Comparison of ENCODE assay signal across 25 cellular contexts in the genomic region with DNA sequence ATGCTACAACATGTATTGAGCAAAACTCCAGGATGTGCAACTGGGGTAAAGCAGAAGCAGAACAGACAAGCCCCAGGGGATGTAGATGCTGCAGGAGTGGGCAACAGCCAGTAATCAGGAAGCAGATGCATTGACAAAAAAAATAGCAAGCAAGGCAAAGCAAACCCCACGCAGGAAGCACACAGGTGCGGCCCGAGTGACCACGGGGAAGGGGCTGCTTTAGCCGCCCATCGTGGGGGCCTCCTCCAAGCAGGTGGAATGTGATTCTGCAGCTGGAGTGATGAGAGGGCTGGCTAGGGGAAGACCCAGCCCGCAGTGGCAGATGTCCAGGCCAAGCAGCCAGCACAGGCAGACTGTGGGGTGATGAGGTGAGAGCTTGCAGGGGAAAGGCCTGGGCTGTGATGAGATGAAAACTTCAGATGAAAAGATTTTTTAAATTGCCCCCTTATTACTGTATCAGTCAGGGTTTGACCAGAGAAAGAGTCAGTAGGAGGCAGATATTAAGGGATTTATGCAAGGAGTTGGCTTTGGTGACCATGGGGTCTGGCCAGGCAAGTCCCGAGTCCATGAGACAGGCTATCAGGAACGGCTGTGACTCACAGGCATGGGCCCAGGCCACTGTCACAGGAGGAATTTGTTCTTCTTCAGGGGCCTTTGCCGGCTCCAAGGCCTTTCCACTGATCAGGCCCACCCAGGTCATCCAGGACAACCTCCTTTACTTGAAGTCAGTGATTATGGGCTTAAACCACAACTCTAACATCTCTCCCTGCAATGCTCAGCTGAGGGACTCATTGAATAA.
DNase-seq lines count a peak whose midpoint lies in the region; ATAC-seq, FAIRE-seq and TF ChIP-seq lines count a peak whose summit lies in the region.
"Had no signal": no experiment of that assay in that cellular context is flagged by ENCODE, and none has a peak within 500 bp of the region (broad histone marks: within the 10 kb centered on the region; RNA-seq: fewer than 3 reads in every experiment).

No MANE protein-coding gene starts in this region.

- no peak for ATAC-seq in SK-N-SH treated with all-trans-retinoic acid at 6 μM for 48 hours
- no peak for ATAC-seq in T-helper 17 cell
- no peak for ATAC-seq in pancreas
- ATAC-seq: activated T-cell treated with anti-CD3 and anti-CD28 coated beads, Interleukin-2, amount 50 U/mL, for 72 hours had no signal

- 88% methylated on average over 10 of the region's 10 CpGs for WGBS in SK-N-SH (ENCODE audit: low lambda C conversion rate)
- 43 to 59% methylated on average over 10 of the region's 10 CpGs for WGBS in pancreas, 2 donors

- no peaks in the 10 kb centered on the region for H3K27me3 ChIP-seq in SK-N-SH (ENCODE audit: insufficient read depth)
- no peaks in the 10 kb centered on the region for H3K27me3 ChIP-seq in pancreas
- H3K27me3 ChIP-seq: Peyer's patch had no signal

- H3K9me3 ChIP-seq in SK-N-SH (no peaks in the 10 kb centered on the region), T-helper 17 cell (ENCODE audit: control insufficient read depth, low read length, poor library complexity, severe bottlenecking) (no peaks in the 10 kb centered on the region), pancreas (no peaks in the 10 kb centered on the region)
- H3K9me3 ChIP-seq: Peyer's patch, prostate gland had no signal

- peaks cover 12% of the 10 kb centered on the region for H3F3A ChIP-seq in SK-N-SH (replicated peaks; ENCODE audit: insufficient read depth)

- 0 out of 2 replicates have a peak, but pooled peaks have one; percentile 15 for TF ChIP-seq RAD21 in SK-N-SH (IDR thresholded peaks at IDR 0.05; ENCODE audit: low read length)

- intact Hi-C loops in pancreas (cut with DNase I), result no loop called here

- no peaks in the 10 kb centered on the region for H4K20me1 ChIP-seq in SK-N-SH (ENCODE audit: insufficient read depth)

- no peaks in the 10 kb centered on the region for H3K79me2 ChIP-seq in SK-N-SH (ENCODE audit: insufficient read depth)

- CTCF ChIA-PET in SK-N-SH (lab: Yijun Ruan, JAX), result interaction anchor here (0.6 kb wide), 1 partner anchor 878 kb away, joined by 3 read pairs; no protein-coding TSS in a partner anchor

- H3K4me2 ChIP-seq in SK-N-SH, result no peak overlapping the region

- no peak overlapping the region for H3K27ac Mint-ChIP-seq in T-helper 17 cell
- no peak overlapping the region for H3K27ac Mint-ChIP-seq in type B pancreatic cell
- H3K27ac Mint-ChIP-seq in HFFc6, result no peak overlapping the region
- H3K27ac Mint-ChIP-seq: activated naive CD4-positive, alpha-beta T cell treated with anti-CD3 and anti-CD28 coated beads, Interleukin-2, amount 50 U/mL, for 24 hours; activated T-cell treated with anti-CD3 and anti-CD28 coated beads, Interleukin-2, amount 50 U/mL, for 72 hours; CD8-positive, alpha-beta memory T cell; dendritic cell treated with granulocyte-macrophage colony-stimulating factor and Interleukin-4, amounts not matched to agents 40 ng/mL and 50 ng/mL, for 4 days; T-helper 2 cell treated with Interferon-gamma antibody and Interleukin-4, amounts not matched to agents 5 μg/mL and 100 μg/mL, for 36 hours had no signal

- peak in 1 of 2 experiments; percentile 17; a peak in 1 of 4 replicates for TF ChIP-seq EP300 in SK-N-SH (IDR thresholded peaks at IDR 0.05; ENCODE audit: borderline replicate concordance in 1 of 2, low read depth in 1 of 2, low read length in 1 of 2)

- H3K4me1 ChIP-seq in SK-N-SH (ENCODE audit: control insufficient read depth in 1 of 2, insufficient read depth in 2 of 2, low read depth in 1 of 2, low read length in 1 of 2) (peaks cover 12 to 48% of the 10 kb centered on the region in 2 experiments; a peak in 3 of 4 replicates), pancreas (peaks cover 0 to 7% (median 6%) of the 10 kb centered on the region in 3 donors)
- H3K4me1 ChIP-seq: Peyer's patch had no signal

- H3K9me3 Mint-ChIP-seq in type B pancreatic cell, result no peaks in the 10 kb centered on the region
- H3K9me3 Mint-ChIP-seq in HFFc6, result peaks cover under 1% of the 10 kb centered on the region; the same call in 1 of the 2 replicates
- H3K9me3 Mint-ChIP-seq: activated naive CD4-positive, alpha-beta T cell treated with anti-CD3 and anti-CD28 coated beads, Interleukin-2, amount 50 U/mL, for 24 hours; activated T-cell treated with anti-CD3 and anti-CD28 coated beads, Interleukin-2, amount 50 U/mL, for 72 hours; CD8-positive, alpha-beta memory T cell; dendritic cell treated with granulocyte-macrophage colony-stimulating factor and Interleukin-4, amounts not matched to agents 40 ng/mL and 50 ng/mL, for 4 days; T-helper 2 cell treated with Interferon-gamma antibody and Interleukin-4, amounts not matched to agents 5 μg/mL and 100 μg/mL, for 36 hours had no signal

- H3K9me2 ChIP-seq in SK-N-SH, result no peaks in the 10 kb centered on the region

- POLR2A ChIA-PET in SK-N-SH (lab: Yijun Ruan, JAX), result interaction anchor here (0.6 kb wide), 1 partner anchor 27 kb away, joined by 3 read pairs; no protein-coding TSS in a partner anchor

- no peak for TF ChIP-seq CTCF in SK-N-SH (IDR thresholded peaks at IDR 0.05)
- TF ChIP-seq CTCF in pancreas (IDR thresholded peaks at IDR 0.05), result no peak
- no peak for TF ChIP-seq CTCF in type B pancreatic cell (conservative IDR thresholded peaks at IDR 0.05)
- TF ChIP-seq CTCF in HFFc6 (IDR thresholded peaks at IDR 0.05), result no peak

- H3K4me3 ChIP-seq in SK-N-SH (ENCODE audit: low read depth in 2 of 2, low read length in 1 of 2) (no peak overlapping the region), pancreas (no peak overlapping the region)
- H3K4me3 ChIP-seq: Peyer's patch, prostate gland, SK-N-MC had no signal

- H3K27ac ChIP-seq in SK-N-SH (ENCODE audit: low read depth in 2 of 2, low read length in 1 of 2), result peak overlapping the region in 1 of 2 experiments; percentile 97; a peak in 2 of 4 replicates
- H3K27ac ChIP-seq in pancreas, result peak overlapping the region; percentile 35 to 86 (median 62)
- H3K27ac ChIP-seq: Peyer's patch, prostate gland, SK-N-MC had no signal

- H3K4me3 Mint-ChIP-seq in T-helper 17 cell (peak overlapping the region; percentile 47), type B pancreatic cell (no peak overlapping the region), HFFc6 (no peak overlapping the region)
- H3K4me3 Mint-ChIP-seq: activated naive CD4-positive, alpha-beta T cell treated with anti-CD3 and anti-CD28 coated beads, Interleukin-2, amount 50 U/mL, for 24 hours; activated T-cell treated with anti-CD3 and anti-CD28 coated beads, Interleukin-2, amount 50 U/mL, for 72 hours; CD8-positive, alpha-beta memory T cell; dendritic cell treated with granulocyte-macrophage colony-stimulating factor and Interleukin-4, amounts not matched to agents 40 ng/mL and 50 ng/mL, for 4 days; T-helper 2 cell treated with Interferon-gamma antibody and Interleukin-4, amounts not matched to agents 5 μg/mL and 100 μg/mL, for 36 hours had no signal

- H3K27me3 Mint-ChIP-seq in T-helper 17 cell (peaks cover 43% of the 10 kb centered on the region), type B pancreatic cell (peaks cover 31% of the 10 kb centered on the region), HFFc6 (ENCODE audit: insufficient read depth) (peaks cover 1% of the 10 kb centered on the region; the same call in 1 of the 2 replicates)

- no peak overlapping the region for H2AFZ ChIP-seq in SK-N-SH (ENCODE audit: low read depth)

- FAIRE-seq in pancreas (lab: Jason Lieb, UNC), result no peak
- FAIRE-seq: G401.6, kidney had no signal

- H3K9ac ChIP-seq in SK-N-SH, result no peak overlapping the region

- H3K36me3 Mint-ChIP-seq in T-helper 17 cell (ENCODE audit: low read depth) (no peaks in the 10 kb centered on the region), type B pancreatic cell (no peaks in the 10 kb centered on the region), HFFc6 (ENCODE audit: low read depth) (peaks cover under 1% of the 10 kb centered on the region; the same call in 1 of the 2 replicates)
- H3K36me3 Mint-ChIP-seq: activated naive CD4-positive, alpha-beta T cell treated with anti-CD3 and anti-CD28 coated beads, Interleukin-2, amount 50 U/mL, for 24 hours; CD8-positive, alpha-beta memory T cell had no signal

- no peaks in the 10 kb centered on the region for H3K4me1 Mint-ChIP-seq in T-helper 17 cell
- peaks cover 8% of the 10 kb centered on the region for H3K4me1 Mint-ChIP-seq in type B pancreatic cell (ENCODE audit: unreplicated experiment)
- peaks cover 61% of the 10 kb centered on the region for H3K4me1 Mint-ChIP-seq in HFFc6 (ENCODE audit: low read depth)
- H3K4me1 Mint-ChIP-seq: activated naive CD4-positive, alpha-beta T cell treated with anti-CD3 and anti-CD28 coated beads, Interleukin-2, amount 50 U/mL, for 24 hours; CD8-positive, alpha-beta memory T cell had no signal

- peak; percentile 72 for DNase-seq in SK-N-SH
- no peak for DNase-seq in T-helper 17 cell
- peak in 1 of 6 donors; percentile 12 for DNase-seq in pancreas
- peak; percentile 59 for DNase-seq in type B pancreatic cell (ENCODE audit: extremely low spot score, unreplicated experiment)
- DNase-seq in HFFc6, result no peak
- DNase-seq in NCI-H187 (lab: John Stamatoyannopoulos, UW), result no peak
- DNase-seq in inferior parietal cortex (ENCODE audit: extremely low spot score), result no peak
- DNase-seq: 8988T; activated T-cell treated with anti-CD3 and anti-CD28 coated beads, Interleukin-2, amount 50 U/mL, for 72 hours; CD8-positive, alpha-beta memory T cell; DMS53; KBM-7; NCI-H1436 treated with DMSO at 0.1 percent for 48 hours; NCI-H510A treated with DMSO at 0.1 percent for 48 hours; stimulated activated CD4-positive, alpha-beta T cell treated with anti-CD3 and anti-CD28 coated beads, Interleukin-4, amount 100 ng/mL, for 1 hour; stimulated activated naive CD4-positive, alpha-beta T cell treated with Interleukin-2 at 50 U/mL for 16 hours had no signal

- H3K36me3 ChIP-seq in SK-N-SH (replicated peaks in 1 of 2; ENCODE audit: control insufficient read depth in 1 of 2, insufficient read depth in 2 of 2, low read length in 1 of 2), result no peaks in the 10 kb centered on the region
- H3K36me3 ChIP-seq in pancreas, result no peaks in the 10 kb centered on the region
- H3K36me3 ChIP-seq: Peyer's patch, prostate gland had no signal

TF ChIP-seq in SK-N-SH, 30 proteins besides CTCF, POLR2A, EP300 and RAD21 (continues in another document):
- TF ChIP-seq POLR2AphosphoS5 (IDR thresholded peaks at IDR 0.05; ENCODE audit: low read depth, low read length) (no peak), MXI1 (IDR thresholded peaks at IDR 0.05; ENCODE audit: low read depth, low read length) (no peak)

TF ChIP-seq in SK-N-SH treated with all-trans-retinoic acid at 6 μM for 48 hours, 23 proteins besides CTCF, POLR2A, EP300 and RAD21 (continues in another document):
- no peak for TF ChIP-seq ARNTL (CRISPR knock-in tag; IDR thresholded peaks at IDR 0.05; ENCODE audit: borderline replicate concordance, low read depth)

Comparison
In these comparisons a context has a peak if more than half of its experiments do, and no peak if none do; other contexts are left out.
1. DNase-seq: peak in SK-N-SH (single experiment) and type B pancreatic cell (single experiment); none in T-helper 17 cell (0 of 3), HFFc6 (single experiment), NCI-H187 (0 of 2) and inferior parietal cortex (single experiment).